In the genomic region with DNA sequence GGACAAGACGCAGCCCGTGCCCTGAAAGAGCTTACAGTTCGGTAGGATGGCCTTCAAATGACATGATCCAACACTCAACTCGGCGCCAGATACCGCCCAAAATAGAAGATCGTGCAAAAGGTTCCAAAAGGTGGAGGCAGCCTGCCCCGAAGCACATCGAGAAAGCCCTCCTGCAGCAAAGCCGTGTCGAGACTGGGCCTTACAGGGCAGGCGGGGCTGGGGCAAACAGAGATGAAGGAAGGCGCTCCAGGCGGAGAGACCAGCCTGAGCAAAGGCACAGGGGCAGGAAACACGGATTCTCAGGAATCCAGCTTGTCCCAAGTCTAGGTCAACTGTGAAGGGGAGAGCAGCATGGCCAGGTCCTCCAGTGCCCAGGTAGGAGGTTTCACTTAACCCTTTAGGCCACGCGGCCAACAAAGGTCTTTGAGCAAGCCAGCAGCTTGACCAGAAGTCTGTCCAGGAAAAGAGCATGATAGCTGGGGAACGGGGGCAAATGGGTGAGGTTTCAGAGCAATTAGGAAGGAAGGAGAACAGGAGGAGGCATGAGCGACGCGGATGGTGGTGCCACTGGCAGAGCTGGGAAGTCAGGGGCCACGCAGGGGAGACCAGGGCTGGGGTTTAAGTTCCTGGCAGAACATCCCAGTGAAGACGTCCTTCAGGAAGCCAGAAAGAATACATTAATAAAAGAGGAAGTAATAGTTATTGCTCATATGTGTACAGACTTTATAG, we compare ENCODE assay signal across 1 cellular context.
TF ChIP-seq lines count a peak whose summit lies in the region.

No MANE protein-coding gene starts in this region.

TF ChIP-seq in WTC11, 78 proteins besides CTCF, POLR2A, EP300 and RAD21 (continued from another document):
- TF ChIP-seq, protein P1, sequence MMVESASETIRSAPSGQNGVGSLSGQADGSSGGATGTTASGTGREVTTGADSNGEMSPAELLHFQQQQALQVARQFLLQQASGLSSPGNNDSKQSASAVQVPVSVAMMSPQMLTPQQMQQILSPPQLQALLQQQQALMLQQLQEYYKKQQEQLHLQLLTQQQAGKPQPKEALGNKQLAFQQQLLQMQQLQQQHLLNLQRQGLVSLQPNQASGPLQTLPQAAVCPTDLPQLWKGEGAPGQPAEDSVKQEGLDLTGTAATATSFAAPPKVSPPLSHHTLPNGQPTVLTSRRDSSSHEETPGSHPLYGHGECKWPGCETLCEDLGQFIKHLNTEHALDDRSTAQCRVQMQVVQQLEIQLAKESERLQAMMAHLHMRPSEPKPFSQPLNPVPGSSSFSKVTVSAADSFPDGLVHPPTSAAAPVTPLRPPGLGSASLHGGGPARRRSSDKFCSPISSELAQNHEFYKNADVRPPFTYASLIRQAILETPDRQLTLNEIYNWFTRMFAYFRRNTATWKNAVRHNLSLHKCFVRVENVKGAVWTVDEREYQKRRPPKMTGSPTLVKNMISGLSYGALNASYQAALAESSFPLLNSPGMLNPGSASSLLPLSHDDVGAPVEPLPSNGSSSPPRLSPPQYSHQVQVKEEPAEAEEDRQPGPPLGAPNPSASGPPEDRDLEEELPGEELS (CRISPR knock-in tag; IDR thresholded peaks at IDR 0.05) = no peak
- TF ChIP-seq FOXP1 (CRISPR knock-in tag; IDR thresholded peaks at IDR 0.05; ENCODE audit: borderline replicate concordance) = no peak; the same call in 1 of the 2 replicates
- TF ChIP-seq CBFB (CRISPR knock-in tag; IDR thresholded peaks at IDR 0.05; ENCODE audit: low read depth) = no peak
- no peak for TF ChIP-seq IRF2 (CRISPR knock-in tag; IDR thresholded peaks at IDR 0.05; ENCODE audit: borderline replicate concordance, low read depth)
- TF ChIP-seq, protein P2, sequence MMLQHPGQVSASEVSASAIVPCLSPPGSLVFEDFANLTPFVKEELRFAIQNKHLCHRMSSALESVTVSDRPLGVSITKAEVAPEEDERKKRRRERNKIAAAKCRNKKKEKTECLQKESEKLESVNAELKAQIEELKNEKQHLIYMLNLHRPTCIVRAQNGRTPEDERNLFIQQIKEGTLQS (CRISPR knock-in tag; conservative IDR thresholded peaks at IDR 0.05) = no peak
- no peak for TF ChIP-seq ATF1 (CRISPR knock-in tag; IDR thresholded peaks at IDR 0.05)
- TF ChIP-seq SMAD4 (CRISPR knock-in tag; IDR thresholded peaks at IDR 0.05) = no peak
- TF ChIP-seq, protein P3, sequence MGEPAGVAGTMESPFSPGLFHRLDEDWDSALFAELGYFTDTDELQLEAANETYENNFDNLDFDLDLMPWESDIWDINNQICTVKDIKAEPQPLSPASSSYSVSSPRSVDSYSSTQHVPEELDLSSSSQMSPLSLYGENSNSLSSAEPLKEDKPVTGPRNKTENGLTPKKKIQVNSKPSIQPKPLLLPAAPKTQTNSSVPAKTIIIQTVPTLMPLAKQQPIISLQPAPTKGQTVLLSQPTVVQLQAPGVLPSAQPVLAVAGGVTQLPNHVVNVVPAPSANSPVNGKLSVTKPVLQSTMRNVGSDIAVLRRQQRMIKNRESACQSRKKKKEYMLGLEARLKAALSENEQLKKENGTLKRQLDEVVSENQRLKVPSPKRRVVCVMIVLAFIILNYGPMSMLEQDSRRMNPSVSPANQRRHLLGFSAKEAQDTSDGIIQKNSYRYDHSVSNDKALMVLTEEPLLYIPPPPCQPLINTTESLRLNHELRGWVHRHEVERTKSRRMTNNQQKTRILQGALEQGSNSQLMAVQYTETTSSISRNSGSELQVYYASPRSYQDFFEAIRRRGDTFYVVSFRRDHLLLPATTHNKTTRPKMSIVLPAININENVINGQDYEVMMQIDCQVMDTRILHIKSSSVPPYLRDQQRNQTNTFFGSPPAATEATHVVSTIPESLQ (CRISPR knock-in tag; IDR thresholded peaks at IDR 0.05) = no peak
- no peak for TF ChIP-seq RORB (CRISPR knock-in tag; IDR thresholded peaks at IDR 0.05)
- TF ChIP-seq KAT7 (CRISPR knock-in tag; IDR thresholded peaks at IDR 0.05; ENCODE audit: borderline replicate concordance) = no peak
- TF ChIP-seq, protein P4, sequence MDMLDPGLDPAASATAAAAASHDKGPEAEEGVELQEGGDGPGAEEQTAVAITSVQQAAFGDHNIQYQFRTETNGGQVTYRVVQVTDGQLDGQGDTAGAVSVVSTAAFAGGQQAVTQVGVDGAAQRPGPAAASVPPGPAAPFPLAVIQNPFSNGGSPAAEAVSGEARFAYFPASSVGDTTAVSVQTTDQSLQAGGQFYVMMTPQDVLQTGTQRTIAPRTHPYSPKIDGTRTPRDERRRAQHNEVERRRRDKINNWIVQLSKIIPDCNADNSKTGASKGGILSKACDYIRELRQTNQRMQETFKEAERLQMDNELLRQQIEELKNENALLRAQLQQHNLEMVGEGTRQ (CRISPR knock-in tag; IDR thresholded peaks at IDR 0.05) = no peak
- no peak for TF ChIP-seq GABPB1 (CRISPR knock-in tag; IDR thresholded peaks at IDR 0.05)
